ENCODE assay signal across 10 cellular contexts in the genomic region with DNA sequence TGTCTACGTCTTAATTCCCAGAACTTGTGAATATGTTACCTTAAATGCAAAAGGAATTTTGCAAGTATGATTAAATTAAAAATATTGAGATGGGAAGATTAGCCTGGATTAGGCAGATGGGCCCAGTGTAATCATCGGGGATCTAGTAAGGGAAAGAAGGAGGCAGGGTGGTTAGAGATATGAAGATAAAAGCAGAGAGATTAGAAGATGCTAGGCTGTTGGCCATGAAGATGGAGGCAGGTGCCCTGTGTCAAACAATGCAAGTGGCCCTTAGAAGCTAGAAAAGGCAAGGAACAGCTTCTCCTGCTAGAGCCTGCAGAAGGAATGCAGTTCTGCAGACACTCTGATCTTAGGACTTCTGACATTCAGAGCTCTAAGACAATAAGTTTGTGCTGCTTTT.
"Had no signal": no experiment of that assay in that cellular context is flagged by ENCODE, and none has a peak within 500 bp of the region (broad histone marks: within the 10 kb centered on the region; RNA-seq: fewer than 3 reads in every experiment).

No MANE protein-coding gene starts in this region.

- H3K27ac Mint-ChIP-seq: HFFc6, IgD-negative memory B cell had no signal

- H3K9me3 Mint-ChIP-seq: HFFc6 had no signal

- H3K36me3 ChIP-seq: HAP-1 had no signal

- H3K4me1 ChIP-seq: HAP-1 had no signal

- DNase-seq: GM23248, GOT3, H7, HFFc6, KBM-7 had no signal

- H3K27ac ChIP-seq: GM23248, HL-60 had no signal

- ATAC-seq: HCT116, HepG2 had no signal

- H3K9me3 ChIP-seq: HAP-1 had no signal

- H3K4me3 ChIP-seq: GM23248, HAP-1 had no signal

- H3K4me3 Mint-ChIP-seq: HFFc6, IgD-negative memory B cell had no signal
